ENCODE assay signal across 19 cellular contexts in genomic region chr2:58289029-58289428, GRCh38. TPM values are rescaled to one million over a fixed set of nuclear protein-coding genes. Genes with fewer than 3 reads are reported as not detected.
DNase-seq lines count a peak whose midpoint lies in the region; ATAC-seq, FAIRE-seq and TF ChIP-seq lines count a peak whose summit lies in the region.
"Had no signal": no experiment of that assay in that cellular context is flagged by ENCODE, and none has a peak within 500 bp of the region (broad histone marks: within the 10 kb centered on the region; RNA-seq: fewer than 3 reads in every experiment).

No MANE protein-coding gene starts in this region.

- no peaks in the 10 kb centered on the region for H3K9me3 ChIP-seq in A549
- H3K9me3 ChIP-seq in T-helper 17 cell (ENCODE audit: control insufficient read depth, low read length, poor library complexity, severe bottlenecking) = no peaks in the 10 kb centered on the region
- H3K9me3 ChIP-seq: upper lobe of right lung had no signal

- TF ChIP-seq EP300 in A549 (IDR thresholded peaks at IDR 0.05) = no peak

- CTCF ChIA-PET in A549 (lab: Yijun Ruan, JAX) = no interaction called here

- no peak overlapping the region for H3K4me2 ChIP-seq in A549

- 30% methylated on average over 3 of the region's 3 CpGs for WGBS in A549 (ENCODE audit: missing lambda C conversion rate)

- no peak overlapping the region for H3K27ac ChIP-seq in A549
- H3K27ac ChIP-seq: upper lobe of right lung had no signal

- peaks cover 19% of the 10 kb centered on the region for H3K27me3 Mint-ChIP-seq in T-helper 17 cell

- no peak overlapping the region for H3K4me3 ChIP-seq in A549
- H3K4me3 ChIP-seq: upper lobe of right lung had no signal

- POLR2A ChIA-PET in A549 (lab: Yijun Ruan, JAX) = no interaction called here

- no peaks in the 10 kb centered on the region for H3K4me1 ChIP-seq in A549
- H3K4me1 ChIP-seq: upper lobe of right lung had no signal

- no peaks in the 10 kb centered on the region for H3K36me3 Mint-ChIP-seq in T-helper 17 cell (ENCODE audit: low read depth)

- ATAC-seq in A549 = peak; percentile 54 to 59; a peak in 5 of 6 replicates
- peak; percentile 94 for ATAC-seq in esophagus mucosa
- ATAC-seq in T-helper 17 cell = no peak
- ATAC-seq: left cardiac atrium; stimulated activated naive CD8-positive, alpha-beta T cell treated with anti-CD3 and anti-CD28 coated beads, Interleukin-15, Interleukin-2, amounts not matched to agents 100 U/mL and 50 U/mL, for 24 hours; upper lobe of right lung had no signal

- TF ChIP-seq CTCF in A549 (IDR thresholded peaks at IDR 0.05) = no peak

- no peaks in the 10 kb centered on the region for H3K4me1 Mint-ChIP-seq in T-helper 17 cell
- H3K4me1 Mint-ChIP-seq: central memory CD8-positive, alpha-beta T cell had no signal

- DNase-seq in A549 (ENCODE audit: low read depth in 1 of 2, low spot score in 1 of 2) = peak in 1 of 2 experiments; percentile 12
- peak; percentile 53 for DNase-seq in HCEC 1CT
- peak; percentile 74 for DNase-seq in RKO (ENCODE audit: low spot score)
- DNase-seq in GM19239 (ENCODE audit: insufficient read length, low spot score) = no peak
- no peak for DNase-seq in T-helper 17 cell
- no peak for DNase-seq in NCI-H446 treated with DMSO at 0.1 percent for 48 hours (lab: John Stamatoyannopoulos, UW)
- DNase-seq in effector CD8-positive, alpha-beta T cell (lab: John Stamatoyannopoulos, UW) = no peak
- DNase-seq: activated CD4-positive, CD25-positive, alpha-beta regulatory T cell treated with anti-CD3 and anti-CD28 coated beads, Interleukin-2, amount 50 U/mL, for 72 hours; activated gamma-delta T cell; amygdala; DMS79; effector memory CD4-positive, alpha-beta T cell; KG1; left cardiac atrium; SIG-M5; stimulated activated naive CD8-positive, alpha-beta T cell treated with anti-CD3 and anti-CD28 coated beads, Interleukin-15, Interleukin-2, amounts not matched to agents 100 U/mL and 50 U/mL, for 24 hours; upper lobe of right lung had no signal

- no peak for TF ChIP-seq POLR2A in A549 (IDR thresholded peaks at IDR 0.05; ENCODE audit: low read length)

- H3K4me3 Mint-ChIP-seq in T-helper 17 cell = no peak overlapping the region
- H3K4me3 Mint-ChIP-seq: central memory CD8-positive, alpha-beta T cell had no signal

- no peak overlapping the region for H3K27ac Mint-ChIP-seq in T-helper 17 cell

- FAIRE-seq in A549 (lab: Jason Lieb, UNC) (no peak), GM19239 (lab: Jason Lieb, UNC) (no peak)

- TF ChIP-seq RAD21 in A549 (conservative IDR thresholded peaks at IDR 0.05 in 1 of 2, IDR thresholded peaks at IDR 0.05 in 1 of 2) = no peak

TF ChIP-seq in A549, 52 proteins besides CTCF, POLR2A, EP300 and RAD21:
- TF ChIP-seq TP53 (CRISPR knock-in tag; IDR thresholded peaks at IDR 0.05) (no peak), SMC3 (IDR thresholded peaks at IDR 0.05) (no peak), HOXB5 (CRISPR knock-in tag; IDR thresholded peaks at IDR 0.05) (no peak), RARB (CRISPR knock-in tag; IDR thresholded peaks at IDR 0.05) (no peak), MAZ (IDR thresholded peaks at IDR 0.05; ENCODE audit: borderline replicate concordance, low read depth, low read length) (no peak), BHLHE40 (IDR thresholded peaks at IDR 0.05; ENCODE audit: low read depth, low read length) (no peak), JUN (IDR thresholded peaks at IDR 0.05) (no peak), ESRRA (IDR thresholded peaks at IDR 0.05; ENCODE audit: borderline replicate concordance, low read length) (no peak), ZC3H11A (IDR thresholded peaks at IDR 0.05) (no peak), HOXB13 (CRISPR knock-in tag; IDR thresholded peaks at IDR 0.05; ENCODE audit: low read depth) (no peak), GATA3 (IDR thresholded peaks at IDR 0.05; ENCODE audit: borderline replicate concordance) (no peak), KDM5A (IDR thresholded peaks at IDR 0.05) (no peak), JUNB (IDR thresholded peaks at IDR 0.05) (no peak), CEBPB (IDR thresholded peaks at IDR 0.05) (no peak)
- TF ChIP-seq, protein P1, sequence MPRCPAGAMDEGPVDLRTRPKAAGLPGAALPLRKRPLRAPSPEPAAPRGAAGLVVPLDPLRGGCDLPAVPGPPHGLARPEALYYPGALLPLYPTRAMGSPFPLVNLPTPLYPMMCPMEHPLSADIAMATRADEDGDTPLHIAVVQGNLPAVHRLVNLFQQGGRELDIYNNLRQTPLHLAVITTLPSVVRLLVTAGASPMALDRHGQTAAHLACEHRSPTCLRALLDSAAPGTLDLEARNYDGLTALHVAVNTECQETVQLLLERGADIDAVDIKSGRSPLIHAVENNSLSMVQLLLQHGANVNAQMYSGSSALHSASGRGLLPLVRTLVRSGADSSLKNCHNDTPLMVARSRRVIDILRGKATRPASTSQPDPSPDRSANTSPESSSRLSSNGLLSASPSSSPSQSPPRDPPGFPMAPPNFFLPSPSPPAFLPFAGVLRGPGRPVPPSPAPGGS (IDR thresholded peaks at IDR 0.05) = no peak
- TF ChIP-seq, protein P2, sequence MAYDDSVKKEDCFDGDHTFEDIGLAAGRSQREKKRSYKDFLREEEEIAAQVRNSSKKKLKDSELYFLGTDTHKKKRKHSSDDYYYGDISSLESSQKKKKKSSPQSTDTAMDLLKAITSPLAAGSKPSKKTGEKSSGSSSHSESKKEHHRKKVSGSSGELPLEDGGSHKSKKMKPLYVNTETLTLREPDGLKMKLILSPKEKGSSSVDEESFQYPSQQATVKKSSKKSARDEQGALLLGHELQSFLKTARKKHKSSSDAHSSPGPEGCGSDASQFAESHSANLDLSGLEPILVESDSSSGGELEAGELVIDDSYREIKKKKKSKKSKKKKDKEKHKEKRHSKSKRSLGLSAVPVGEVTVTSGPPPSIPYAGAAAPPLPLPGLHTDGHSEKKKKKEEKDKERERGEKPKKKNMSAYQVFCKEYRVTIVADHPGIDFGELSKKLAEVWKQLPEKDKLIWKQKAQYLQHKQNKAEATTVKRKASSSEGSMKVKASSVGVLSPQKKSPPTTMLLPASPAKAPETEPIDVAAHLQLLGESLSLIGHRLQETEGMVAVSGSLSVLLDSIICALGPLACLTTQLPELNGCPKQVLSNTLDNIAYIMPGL (CRISPR knock-in tag; IDR thresholded peaks at IDR 0.05; ENCODE audit: borderline replicate concordance) = no peak
- TF ChIP-seq, protein P3, sequence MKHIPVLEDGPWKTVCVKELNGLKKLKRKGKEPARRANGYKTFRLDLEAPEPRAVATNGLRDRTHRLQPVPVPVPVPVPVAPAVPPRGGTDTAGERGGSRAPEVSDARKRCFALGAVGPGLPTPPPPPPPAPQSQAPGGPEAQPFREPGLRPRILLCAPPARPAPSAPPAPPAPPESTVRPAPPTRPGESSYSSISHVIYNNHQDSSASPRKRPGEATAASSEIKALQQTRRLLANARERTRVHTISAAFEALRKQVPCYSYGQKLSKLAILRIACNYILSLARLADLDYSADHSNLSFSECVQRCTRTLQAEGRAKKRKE (CRISPR knock-in tag; IDR thresholded peaks at IDR 0.05; ENCODE audit: low read depth) = no peak
TF ChIP-seq in A549: peak in this region for 0.

RNA-seq across cellular contexts. Expression of gene FANCL, which starts 47.9 kb away (rescaled TPM):
- polyA plus RNA-seq in A549 (2011; rRNA removed) = 50.5 and 68.8 TPM in 2 replicates
- polyA plus RNA-seq in A549 (2012; cell fraction: cytosol; rRNA removed) = 23.6 and 24.8 TPM in 2 replicates
- polyA plus RNA-seq in A549 (2012; cell fraction: nucleus; rRNA removed) = 14.1 and 28.7 TPM in 2 replicates
- polyA plus RNA-seq in A549 (2017; fragmentation: RNase III; extraction: RNeasy Plus Mini Kit Qiagen cat#74134 plus additional on column Dnase treatment) = 33.8 to 34.4 TPM (median 34.1 TPM) in 3 replicates
- polyA minus RNA-seq in A549 (2011; rRNA and poly(A)+ RNA removed) = 24.0 and 26.7 TPM in 2 replicates
- total RNA-seq in esophagus mucosa = 9.2 TPM
- 1 to 10 TPM; 2.1 to 3.4 TPM for total RNA-seq in T-helper 17 cell

Comparison
In these comparisons a context has a peak if more than half of its experiments do, and no peak if none do; other contexts are left out.
1. DNase-seq: peak in HCEC 1CT (single experiment) and RKO (single experiment); none in GM19239 (single experiment), T-helper 17 cell (0 of 3), NCI-H446 treated with DMSO at 0.1 percent for 48 hours (single experiment) and effector CD8-positive, alpha-beta T cell (single experiment).